8 cellular contexts compared by ENCODE assay signal in genomic region chr1:163315773-163316374, GRCh38. TPM values are rescaled to one million over a fixed set of nuclear protein-coding genes. Genes with fewer than 3 reads are reported as not detected.
DNase-seq lines count a peak whose midpoint lies in the region; ATAC-seq and TF ChIP-seq lines count a peak whose summit lies in the region.

No MANE protein-coding gene starts in this region.

- H3K36me3 Mint-ChIP-seq in WTC11 = no peaks in the 10 kb centered on the region

- POLR2A ChIA-PET in WTC11 (lab: Charles Lee) = no interaction called here

- H3K9me3 ChIP-seq in psoas muscle = no peaks in the 10 kb centered on the region

- H3K4me1 ChIP-seq in psoas muscle = peaks cover 8% of the 10 kb centered on the region

- H3K4me1 Mint-ChIP-seq in WTC11 = peaks cover 3% of the 10 kb centered on the region

- intact Hi-C loops in psoas muscle (cut with DNase I) = loop anchor here (5.0 kb wide), 4 partner anchors 139 to 464 kb away; no protein-coding TSS in a partner anchor

- ATAC-seq in WTC11 = no peak
- ATAC-seq in psoas muscle = no peak

- no peak overlapping the region for H3K4me3 Mint-ChIP-seq in WTC11

- H3K27ac Mint-ChIP-seq in WTC11 = no peak overlapping the region

- CTCF ChIA-PET in WTC11 (lab: Charles Lee) = interaction anchor here (0.7 to 4.9 kb wide), 11 partner anchors 11 to 467 kb away, joined by 3 to 48 read pairs (median 4); partner anchors contain the start of genes RGS4 and RGS5

- H3K4me3 ChIP-seq in psoas muscle = no peak overlapping the region

- no peak overlapping the region for H3K27ac ChIP-seq in psoas muscle

- peaks cover 8 to 23% of the 10 kb centered on the region in 2 donors for H3K36me3 ChIP-seq in psoas muscle (ENCODE audit: insufficient read depth in 1 of 2, low read depth in 1 of 2)

- peak; percentile 27 for DNase-seq in activated gamma-delta T cell treated with Interleukin-2 at 50 U/mL for 16 hours
- no peak for DNase-seq in activated gamma-delta T cell (lab: John Stamatoyannopoulos, UW)
- DNase-seq in NCI-H146 treated with DMSO at 0.1 percent for 48 hours (lab: John Stamatoyannopoulos, UW; ENCODE audit: unreplicated experiment) = peak; percentile 3
- no peak for DNase-seq in WTC11 (ENCODE audit: low spot score)
- DNase-seq in fibroblast of gingiva (ENCODE audit: low read depth) = peak; percentile 36
- no peak for DNase-seq in psoas muscle
- DNase-seq in iPS-NIHi7 (ENCODE audit: extremely low spot score) = no peak
- DNase-seq in hepatic stellate cell (ENCODE audit: low spot score) = no peak

- H3K27me3 Mint-ChIP-seq in WTC11 (ENCODE audit: low read depth) = no peaks in the 10 kb centered on the region

- H3K9me3 Mint-ChIP-seq in WTC11 = no peaks in the 10 kb centered on the region

- H3K27me3 ChIP-seq in psoas muscle (ENCODE audit: insufficient read depth in 3 of 3, low read length in 2 of 3) = no peaks in the 10 kb centered on the region

- WGBS in psoas muscle, 3 donors = 59 to 64% (median 62%) methylated on average over 6 of the region's 6 CpGs

- peak; percentile 45; the same call in 1 of the 2 replicates for TF ChIP-seq CTCF in WTC11 (IDR thresholded peaks at IDR 0.05)
- TF ChIP-seq CTCF in psoas muscle (IDR thresholded peaks at IDR 0.05) = peak; percentile 70

TF ChIP-seq in WTC11, 78 proteins besides CTCF, POLR2A, EP300 and RAD21 (continues in another document):
- no peak for TF ChIP-seq ZNF121 (CRISPR knock-in tag; IDR thresholded peaks at IDR 0.05)
- no peak for TF ChIP-seq ZNF532 (CRISPR knock-in tag; IDR thresholded peaks at IDR 0.05; ENCODE audit: borderline replicate concordance)
- no peak for TF ChIP-seq SMAD3 (CRISPR knock-in tag; IDR thresholded peaks at IDR 0.05; ENCODE audit: borderline replicate concordance)
- TF ChIP-seq ATF1 (CRISPR knock-in tag; IDR thresholded peaks at IDR 0.05) = no peak
- TF ChIP-seq ZNF281 (CRISPR knock-in tag; IDR thresholded peaks at IDR 0.05) = no peak
- no peak for TF ChIP-seq OVOL2 (CRISPR knock-in tag; IDR thresholded peaks at IDR 0.05; ENCODE audit: borderline replicate concordance)
- TF ChIP-seq E2F1 (CRISPR knock-in tag; IDR thresholded peaks at IDR 0.05) = no peak
- TF ChIP-seq EMX1 (CRISPR knock-in tag; IDR thresholded peaks at IDR 0.05) = no peak
- TF ChIP-seq USF1 (CRISPR knock-in tag; IDR thresholded peaks at IDR 0.05) = no peak
- TF ChIP-seq CREM (CRISPR knock-in tag; IDR thresholded peaks at IDR 0.05) = no peak
- no peak for TF ChIP-seq ZMAT4 (CRISPR knock-in tag; IDR thresholded peaks at IDR 0.05)
- no peak for TF ChIP-seq HMGA2 (CRISPR knock-in tag; IDR thresholded peaks at IDR 0.05)
- TF ChIP-seq PRDM15 (CRISPR knock-in tag; IDR thresholded peaks at IDR 0.05) = no peak
- TF ChIP-seq GABPB1 (CRISPR knock-in tag; IDR thresholded peaks at IDR 0.05) = no peak
- no peak for TF ChIP-seq TEAD4 (CRISPR knock-in tag; IDR thresholded peaks at IDR 0.05)

RNA-seq across cellular contexts. Expression of gene NUF2, which starts 5.9 kb away (rescaled TPM):
- 25.9 to 32.9 TPM (median 26.1 TPM) in 3 replicates for total RNA-seq in WTC11 (2021)
- under 1 TPM in 3 of 4 donors, not detected in 1; 0.30 to 0.48 (median 0.37) TPM for total RNA-seq in psoas muscle
- polyA plus RNA-seq in psoas muscle = under 1 TPM; 0.15 to 0.25 (median 0.18) TPM

Comparison
In these comparisons a context has a peak if more than half of its experiments do, and no peak if none do; other contexts are left out.
1. DNase-seq: peak in activated gamma-delta T cell treated with Interleukin-2 at 50 U/mL for 16 hours (single experiment), NCI-H146 treated with DMSO at 0.1 percent for 48 hours (single experiment) and fibroblast of gingiva (single experiment); none in activated gamma-delta T cell (single experiment), WTC11 (single experiment), psoas muscle (0 of 2), iPS-NIHi7 (single experiment) and hepatic stellate cell (single experiment).
2. RNA of gene NUF2, which starts 5.9 kb away (total RNA-seq): 25.9 to 32.9 TPM in WTC11; 0.30 to 0.48 TPM in psoas muscle; every median in the first group is over 10 times any median in the second.